In genomic region chr16:81261049-81261648, GRCh38 we compare ENCODE assay signal across 8 cellular contexts. TPM values are rescaled to one million over a fixed set of nuclear protein-coding genes. Genes with fewer than 3 reads are reported as not detected.
DNase-seq lines count a peak whose midpoint lies in the region; ATAC-seq and FAIRE-seq lines count a peak whose summit lies in the region.
"Had no signal": no experiment of that assay in that cellular context is flagged by ENCODE, and none has a peak within 500 bp of the region (broad histone marks: within the 10 kb centered on the region; RNA-seq: fewer than 3 reads in every experiment).

No MANE protein-coding gene starts in this region.

- H3K4me3 Mint-ChIP-seq in effector memory CD8-positive, alpha-beta T cell, result no peak overlapping the region
- H3K4me3 Mint-ChIP-seq: T-cell had no signal

- H3K4me1 Mint-ChIP-seq in effector memory CD8-positive, alpha-beta T cell (ENCODE audit: low read depth in 2 of 2), result peaks cover 0 to 2% of the 10 kb centered on the region in 2 donors

- DNase-seq in GM18507 (ENCODE audit: extremely low spot score, insufficient read length, low read depth) (no peak), SK-MEL-5 (ENCODE audit: low read depth, low spot score) (peak; percentile 30), cortex of kidney (lab: John Stamatoyannopoulos, UW) (no peak)
- DNase-seq in effector memory CD8-positive, alpha-beta T cell, result peak; percentile 4 to 15 (median 10)
- DNase-seq in stimulated activated CD4-positive, alpha-beta T cell treated with anti-CD3 and anti-CD28 coated beads, Interleukin-12 subunit alpha, Interleukin-12 subunit beta, amount 100 ng/mL, for 48 hours (ENCODE audit: low read depth in 2 of 3, low spot score in 1 of 3), result peak in 2 of 3 donors; percentile 14 to 44

- in situ Hi-C loops in SK-MEL-5 (cut with HindIII; ENCODE audit: low pct_unique_long_range_greater_than_20kb, low sequenced_read_pairs), result no loop called here

- peak; percentile 29 for ATAC-seq in effector memory CD8-positive, alpha-beta T cell (replicated peaks)
- ATAC-seq in GM18861 (IDR thresholded peaks at IDR 0.05; ENCODE audit: unreplicated experiment) (no peak), GM19324 (IDR thresholded peaks at IDR 0.05; ENCODE audit: low FRiP score, unreplicated experiment) (no peak)

- H3K36me3 Mint-ChIP-seq in effector memory CD8-positive, alpha-beta T cell (ENCODE audit: insufficient read depth), result peaks cover 3% of the 10 kb centered on the region
- H3K36me3 Mint-ChIP-seq: T-cell had no signal

- FAIRE-seq in GM18507 (lab: Jason Lieb, UNC), result peak; percentile 39

- no peak overlapping the region for H3K27ac Mint-ChIP-seq in effector memory CD8-positive, alpha-beta T cell
- H3K27ac Mint-ChIP-seq: T-cell had no signal

- H3K27me3 Mint-ChIP-seq in effector memory CD8-positive, alpha-beta T cell, result peaks cover 10 to 37% of the 10 kb centered on the region in 2 donors

- peaks cover 2 to 8% of the 10 kb centered on the region in 2 donors for H3K9me3 Mint-ChIP-seq in effector memory CD8-positive, alpha-beta T cell

RNA-seq across cellular contexts. Expression of gene BCO1, which starts 22.7 kb away (rescaled TPM):
- total RNA-seq in SK-MEL-5 (2014; rRNA removed; shearing (Covaris generic)), result 0.24 and 0.32 TPM in 2 replicates
- polyA plus RNA-seq in SK-MEL-5 (2015; cell fraction: cytosol; rRNA removed), result 0.06 TPM in 1 of 2 replicates, not detected in the other
- polyA plus RNA-seq in SK-MEL-5 (2015; cell fraction: nucleus; rRNA removed), result not detected in 2 replicates
- total RNA-seq: T-cell had no signal

RNA-seq across cellular contexts. Expression of gene GAN, which starts 53.6 kb away (rescaled TPM):
- total RNA-seq in SK-MEL-5 (2014; rRNA removed; shearing (Covaris generic)), result 6.8 TPM in 2 replicates
- polyA plus RNA-seq in SK-MEL-5 (2015; cell fraction: cytosol; rRNA removed), result 2.6 and 3.7 TPM in 2 replicates
- polyA plus RNA-seq in SK-MEL-5 (2015; cell fraction: nucleus; rRNA removed), result 2.8 and 3.7 TPM in 2 replicates

Comparison
In these comparisons a context has a peak if more than half of its experiments do, and no peak if none do; other contexts are left out.
1. DNase-seq: peak in SK-MEL-5 (single experiment), effector memory CD8-positive, alpha-beta T cell (3 of 3) and stimulated activated CD4-positive, alpha-beta T cell treated with anti-CD3 and anti-CD28 coated beads, Interleukin-12 subunit alpha, Interleukin-12 subunit beta, amount 100 ng/mL, for 48 hours (2 of 3); none in GM18507 (single experiment) and cortex of kidney (single experiment).